8 cellular contexts compared by ENCODE assay signal in the genomic region with DNA sequence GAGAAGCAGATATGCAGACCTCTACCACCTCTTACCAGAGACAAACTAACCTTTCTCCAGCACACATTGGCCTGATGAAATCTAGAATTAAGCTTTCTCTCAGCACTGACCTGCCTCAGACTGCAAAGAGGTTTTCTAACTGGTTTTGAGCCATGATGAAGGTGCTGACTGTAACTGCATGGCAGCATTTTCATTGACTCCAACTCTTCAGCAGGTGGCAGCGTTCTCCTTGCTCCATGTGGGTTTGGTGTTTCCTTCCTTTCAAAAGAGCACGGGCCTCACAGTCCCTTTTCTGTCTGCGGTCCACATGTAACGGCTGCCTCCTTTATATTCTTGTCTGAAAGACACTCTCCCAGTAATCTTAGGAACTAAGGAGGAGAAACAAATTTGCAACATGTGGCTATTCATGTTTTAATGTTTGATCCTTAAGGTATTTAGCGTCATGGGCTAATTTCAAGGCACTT. TPM values are rescaled to one million over a fixed set of nuclear protein-coding genes. Genes with fewer than 3 reads are reported as not detected.
DNase-seq lines count a peak whose midpoint lies in the region; ATAC-seq, FAIRE-seq and TF ChIP-seq lines count a peak whose summit lies in the region.

No MANE protein-coding gene starts in this region.

- peaks cover 2% of the 10 kb centered on the region for H3K36me3 Mint-ChIP-seq in T-helper 2 cell treated with Interferon-gamma antibody and Interleukin-4, amounts not matched to agents 5 μg/mL and 100 μg/mL, for 36 hours (ENCODE audit: low read depth)
- no peaks in the 10 kb centered on the region for H3K36me3 Mint-ChIP-seq in brain

- DNase-seq in NCI-H1436 (lab: John Stamatoyannopoulos, UW) = peak; percentile 42
- DNase-seq in NCI-H1436 treated with DMSO at 0.1 percent for 48 hours (lab: John Stamatoyannopoulos, UW) = no peak
- peak; percentile 42 for DNase-seq in MG63
- DNase-seq in T-helper 2 cell treated with Interferon-gamma antibody and Interleukin-4, amounts not matched to agents 5 μg/mL and 100 μg/mL, for 36 hours (ENCODE audit: low spot score) = peak; percentile 33
- peak; percentile 56 for DNase-seq in stimulated activated CD4-positive, alpha-beta T cell treated with anti-CD3 and anti-CD28 coated beads, Interleukin-4, amount 100 ng/mL, for 24 hours

- no peak overlapping the region for H3K4me3 Mint-ChIP-seq in T-helper 2 cell treated with Interferon-gamma antibody and Interleukin-4, amounts not matched to agents 5 μg/mL and 100 μg/mL, for 36 hours
- no peak overlapping the region for H3K4me3 Mint-ChIP-seq in brain

- H3K9me3 ChIP-seq in MG63 = no peaks in the 10 kb centered on the region; the same call in 1 of the 2 replicates

- TF ChIP-seq CTCF in brain (conservative IDR thresholded peaks at IDR 0.05) = peak; percentile 74 to 78

- peaks cover 6% of the 10 kb centered on the region for H3K9me3 Mint-ChIP-seq in T-helper 2 cell treated with Interferon-gamma antibody and Interleukin-4, amounts not matched to agents 5 μg/mL and 100 μg/mL, for 36 hours
- peaks cover 0 to 2% (median 2%) of the 10 kb centered on the region in 5 experiments for H3K9me3 Mint-ChIP-seq in brain

- H3K4me1 Mint-ChIP-seq in T-helper 2 cell treated with Interferon-gamma antibody and Interleukin-4, amounts not matched to agents 5 μg/mL and 100 μg/mL, for 36 hours (ENCODE audit: low read depth) = peaks cover 16% of the 10 kb centered on the region
- H3K4me1 Mint-ChIP-seq in brain = peaks cover 9% of the 10 kb centered on the region

- FAIRE-seq in islet of Langerhans (lab: Jason Lieb, UNC) = peak; percentile 99

- H3K36me3 ChIP-seq in MG63 = no peaks in the 10 kb centered on the region

- H3K4me3 ChIP-seq in MG63 = no peak overlapping the region

- H3K27me3 Mint-ChIP-seq in T-helper 2 cell treated with Interferon-gamma antibody and Interleukin-4, amounts not matched to agents 5 μg/mL and 100 μg/mL, for 36 hours (ENCODE audit: low read depth) = peaks cover 3% of the 10 kb centered on the region
- H3K27me3 Mint-ChIP-seq in brain = peaks cover 2% of the 10 kb centered on the region

- H3K27ac Mint-ChIP-seq in T-helper 2 cell treated with Interferon-gamma antibody and Interleukin-4, amounts not matched to agents 5 μg/mL and 100 μg/mL, for 36 hours = no peak overlapping the region
- H3K27ac Mint-ChIP-seq in brain = peak overlapping the region in 1 of 5 experiments; percentile 4

- H3K27me3 ChIP-seq in MG63 = no peaks in the 10 kb centered on the region

- no peak for ATAC-seq in GM19455 (IDR thresholded peaks at IDR 0.05; ENCODE audit: unreplicated experiment)

RNA-seq across cellular contexts. Expression of gene KLLN, which starts 12.6 kb away (rescaled TPM):
- not detected in 2 replicates for total RNA-seq in MG63 (2014; rRNA removed; shearing (Covaris generic); ENCODE audit: low replicate concordance)
- polyA plus RNA-seq in brain (ENCODE audit: insufficient read depth, low read depth, low replicate concordance) = 0.24 TPM

RNA-seq across cellular contexts. Expression of gene PTEN, which starts 12.7 kb away (rescaled TPM):
- total RNA-seq in MG63 (2014; rRNA removed; shearing (Covaris generic); ENCODE audit: low replicate concordance) = 19.6 and 25.0 TPM in 2 replicates
- 29.6 TPM for polyA plus RNA-seq in brain (ENCODE audit: insufficient read depth, low read depth, low replicate concordance)

RNA-seq across cellular contexts. Expression of gene ATAD1, which starts 32.7 kb away (rescaled TPM):
- total RNA-seq in MG63 (2014; rRNA removed; shearing (Covaris generic); ENCODE audit: low replicate concordance) = 26.9 and 43.8 TPM in 2 replicates
- 24.2 TPM for polyA plus RNA-seq in brain (ENCODE audit: insufficient read depth, low read depth, low replicate concordance)
